In genomic region chr11:72411623-72412532, GRCh38 we compare ENCODE assay signal across 1 cellular context.
TF ChIP-seq lines count a peak whose summit lies in the region.

No MANE protein-coding gene starts in this region.

TF ChIP-seq in SK-N-SH, 30 proteins besides CTCF, POLR2A, EP300 and RAD21 (continued from another document):
- TF ChIP-seq REST (IDR thresholded peaks at IDR 0.05; ENCODE audit: low read depth, low read length): no peak
- no peak; the same call in 1 of the 2 replicates for TF ChIP-seq SMC3 (IDR thresholded peaks at IDR 0.05; ENCODE audit: low read depth, low read length)
- TF ChIP-seq FOSL2 (IDR thresholded peaks at IDR 0.05; ENCODE audit: borderline replicate concordance, low read depth): no peak
- no peak for TF ChIP-seq ZBTB33 (IDR thresholded peaks at IDR 0.05; ENCODE audit: borderline replicate concordance, low read depth)
- peak; percentile 100 for TF ChIP-seq FOXJ3 (CRISPR knock-in tag; IDR thresholded peaks at IDR 0.05)
- 0 out of 2 replicates have a peak, but pooled peaks have one; percentile 29 for TF ChIP-seq GABPA (IDR thresholded peaks at IDR 0.05; ENCODE audit: low read depth)
- no peak; the same call in 1 of the 2 replicates for TF ChIP-seq PBX3 (IDR thresholded peaks at IDR 0.05)
- no peak for TF ChIP-seq TAF1 (IDR thresholded peaks at IDR 0.05; ENCODE audit: borderline replicate concordance, low read depth, low read length)
